In genomic region chr1:184118051-184118450, GRCh38 we compare ENCODE assay signal across 13 cellular contexts.
A peak's percentile ranks its signal among the peaks of the same experiment; 100 is the strongest.
DNase-seq lines count a peak whose midpoint lies in the region; TF ChIP-seq lines count a peak whose summit lies in the region.
"Had no signal": no experiment of that assay in that cellular context is flagged by ENCODE, and none has a peak within 500 bp of the region (broad histone marks: within the 10 kb centered on the region; RNA-seq: fewer than 3 reads in every experiment).

No MANE protein-coding gene starts in this region.

- no peak overlapping the region for H3K4me3 ChIP-seq in SJSA1
- H3K4me3 ChIP-seq in skeletal muscle satellite cell (ENCODE audit: low read length), result no peak overlapping the region
- H3K4me3 ChIP-seq: left ventricle myocardium inferior, upper lobe of right lung had no signal

- H3K9me3 Mint-ChIP-seq in mesothelial cell of epicardium, result peaks cover 5% of the 10 kb centered on the region
- no peaks in the 10 kb centered on the region for H3K9me3 Mint-ChIP-seq in activated T-cell treated with anti-CD3 and anti-CD28 coated beads, Interleukin-2, amount 50 U/mL, for 24 hours

- H3K4me2 ChIP-seq in skeletal muscle satellite cell (ENCODE audit: low read length), result peak overlapping the region; percentile 8

- no peak overlapping the region for H3K9ac ChIP-seq in skeletal muscle satellite cell (ENCODE audit: low read depth, low read length)

- no peaks in the 10 kb centered on the region for H3K27me3 Mint-ChIP-seq in mesothelial cell of epicardium (ENCODE audit: low read depth)
- no peaks in the 10 kb centered on the region for H3K27me3 Mint-ChIP-seq in activated T-cell treated with anti-CD3 and anti-CD28 coated beads, Interleukin-2, amount 50 U/mL, for 24 hours

- no peaks in the 10 kb centered on the region for H3K4me1 Mint-ChIP-seq in mesothelial cell of epicardium
- no peaks in the 10 kb centered on the region for H3K4me1 Mint-ChIP-seq in activated T-cell treated with anti-CD3 and anti-CD28 coated beads, Interleukin-2, amount 50 U/mL, for 24 hours (ENCODE audit: low read depth)

- H3K36me3 ChIP-seq in SJSA1 (no peaks in the 10 kb centered on the region), skeletal muscle satellite cell (ENCODE audit: insufficient read depth, low read length) (no peaks in the 10 kb centered on the region)
- H3K36me3 ChIP-seq: left ventricle myocardium inferior, upper lobe of right lung had no signal

- no peaks in the 10 kb centered on the region for H3K27me3 ChIP-seq in SJSA1 (replicated peaks)
- H3K27me3 ChIP-seq in skeletal muscle satellite cell (ENCODE audit: control insufficient read depth, insufficient read depth, low read length), result no peaks in the 10 kb centered on the region
- H3K27me3 ChIP-seq: upper lobe of right lung had no signal

- TF ChIP-seq CTCF in mesothelial cell of epicardium (IDR thresholded peaks at IDR 0.05; ENCODE audit: unreplicated experiment), result no peak

- POLR2A ChIA-PET in HEK293T (lab: Yijun Ruan, JAX), result no interaction called here

- H3K4me3 Mint-ChIP-seq in mesothelial cell of epicardium, result no peak overlapping the region
- no peak overlapping the region for H3K4me3 Mint-ChIP-seq in activated T-cell treated with anti-CD3 and anti-CD28 coated beads, Interleukin-2, amount 50 U/mL, for 24 hours

- H3K9me3 ChIP-seq in SJSA1 (replicated peaks) (no peaks in the 10 kb centered on the region), skeletal muscle satellite cell (replicated peaks; ENCODE audit: low read length) (no peaks in the 10 kb centered on the region)
- H3K9me3 ChIP-seq: left ventricle myocardium inferior, upper lobe of right lung had no signal

- no peak overlapping the region for H3K27ac ChIP-seq in SJSA1
- H3K27ac ChIP-seq: left ventricle myocardium inferior, upper lobe of right lung had no signal

- CTCF ChIA-PET in HEK293T (lab: Yijun Ruan, JAX), result no interaction called here

- H3K4me1 ChIP-seq in SJSA1 (replicated peaks), result peaks cover 19% of the 10 kb centered on the region
- H3K4me1 ChIP-seq in skeletal muscle satellite cell (ENCODE audit: control insufficient read depth, insufficient read depth, low read length), result peaks cover 11% of the 10 kb centered on the region
- H3K4me1 ChIP-seq: left ventricle myocardium inferior, upper lobe of right lung had no signal

- H3K27ac Mint-ChIP-seq in mesothelial cell of epicardium, result no peak overlapping the region
- no peak overlapping the region for H3K27ac Mint-ChIP-seq in activated T-cell treated with anti-CD3 and anti-CD28 coated beads, Interleukin-2, amount 50 U/mL, for 24 hours

- peaks cover 5% of the 10 kb centered on the region for H3K36me3 Mint-ChIP-seq in mesothelial cell of epicardium
- peaks cover 2% of the 10 kb centered on the region for H3K36me3 Mint-ChIP-seq in activated T-cell treated with anti-CD3 and anti-CD28 coated beads, Interleukin-2, amount 50 U/mL, for 24 hours (ENCODE audit: low read depth)

- peak; percentile 17 for DNase-seq in H4 (ENCODE audit: low spot score)
- DNase-seq in SJSA1 (ENCODE audit: low read depth in 1 of 2, low spot score in 2 of 2), result peak; percentile 28 to 48
- DNase-seq in fibroblast of the conjunctiva (ENCODE audit: low read depth), result peak; percentile 82
- DNase-seq in effector CD4-positive, alpha-beta T cell, result no peak
- DNase-seq in mesothelial cell of epicardium (ENCODE audit: low spot score in 2 of 2, unreplicated experiment in 2 of 2), result no peak
- DNase-seq in activated T-cell treated with anti-CD3 and anti-CD28 coated beads, Interleukin-2, amount 50 U/mL, for 24 hours, result no peak
- no peak for DNase-seq in HEK293T (ENCODE audit: extremely low spot score)
- DNase-seq: activated CD8-positive, alpha-beta memory T cell treated with anti-CD3 and anti-CD28 coated beads for 24 hours; GF-D8; left ventricle myocardium inferior; NCI-H774; upper lobe of right lung had no signal

TF ChIP-seq in HEK293T, 16 proteins besides CTCF, POLR2A, EP300 and RAD21:
- no peak for TF ChIP-seq BHLHE40 (IDR thresholded peaks at IDR 0.05; ENCODE audit: borderline replicate concordance)
- TF ChIP-seq L3MBTL2 (conservative IDR thresholded peaks at IDR 0.05), result no peak
- TF ChIP-seq CTBP1 (IDR thresholded peaks at IDR 0.05; ENCODE audit: borderline replicate concordance), result no peak
- TF ChIP-seq ZNF384 (IDR thresholded peaks at IDR 0.05), result no peak
- no peak for TF ChIP-seq SUZ12 (IDR thresholded peaks at IDR 0.05)
- no peak for TF ChIP-seq PKNOX1 (IDR thresholded peaks at IDR 0.05)
- TF ChIP-seq FOXK2 (IDR thresholded peaks at IDR 0.05), result no peak
- no peak for TF ChIP-seq ARNT (IDR thresholded peaks at IDR 0.05)

Comparison
In these comparisons a context has a peak if more than half of its experiments do, and no peak if none do; other contexts are left out.
1. DNase-seq: peak in H4 (single experiment), SJSA1 (2 of 2) and fibroblast of the conjunctiva (single experiment); none in effector CD4-positive, alpha-beta T cell (single experiment), mesothelial cell of epicardium (0 of 2), activated T-cell treated with anti-CD3 and anti-CD28 coated beads, Interleukin-2, amount 50 U/mL, for 24 hours (single experiment) and HEK293T (single experiment).